1 cellular context compared by ENCODE assay signal in the genomic region with DNA sequence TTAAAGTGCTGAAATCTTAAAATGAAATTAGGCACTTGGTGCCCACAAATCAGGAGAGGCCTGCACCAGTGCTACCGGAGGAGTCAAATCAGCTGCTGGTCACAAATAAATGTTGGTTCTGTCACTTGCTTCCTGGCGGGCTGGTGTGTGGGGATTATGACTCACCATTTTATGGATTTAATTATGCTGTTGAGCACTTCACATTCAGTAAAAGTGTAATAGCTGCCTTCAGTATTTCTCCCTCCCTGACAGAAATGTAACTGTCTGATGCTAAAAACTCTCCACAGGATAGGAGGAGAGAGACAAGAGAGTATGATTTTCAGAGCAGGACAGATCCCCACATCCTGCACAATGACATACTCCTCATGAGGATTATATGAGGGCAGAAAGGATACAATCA.
TF ChIP-seq lines count a peak whose summit lies in the region.

No MANE protein-coding gene starts in this region.

TF ChIP-seq in GM23338, 12 proteins besides CTCF, POLR2A, EP300 and RAD21 (continued from another document):
- TF ChIP-seq, protein P1, sequence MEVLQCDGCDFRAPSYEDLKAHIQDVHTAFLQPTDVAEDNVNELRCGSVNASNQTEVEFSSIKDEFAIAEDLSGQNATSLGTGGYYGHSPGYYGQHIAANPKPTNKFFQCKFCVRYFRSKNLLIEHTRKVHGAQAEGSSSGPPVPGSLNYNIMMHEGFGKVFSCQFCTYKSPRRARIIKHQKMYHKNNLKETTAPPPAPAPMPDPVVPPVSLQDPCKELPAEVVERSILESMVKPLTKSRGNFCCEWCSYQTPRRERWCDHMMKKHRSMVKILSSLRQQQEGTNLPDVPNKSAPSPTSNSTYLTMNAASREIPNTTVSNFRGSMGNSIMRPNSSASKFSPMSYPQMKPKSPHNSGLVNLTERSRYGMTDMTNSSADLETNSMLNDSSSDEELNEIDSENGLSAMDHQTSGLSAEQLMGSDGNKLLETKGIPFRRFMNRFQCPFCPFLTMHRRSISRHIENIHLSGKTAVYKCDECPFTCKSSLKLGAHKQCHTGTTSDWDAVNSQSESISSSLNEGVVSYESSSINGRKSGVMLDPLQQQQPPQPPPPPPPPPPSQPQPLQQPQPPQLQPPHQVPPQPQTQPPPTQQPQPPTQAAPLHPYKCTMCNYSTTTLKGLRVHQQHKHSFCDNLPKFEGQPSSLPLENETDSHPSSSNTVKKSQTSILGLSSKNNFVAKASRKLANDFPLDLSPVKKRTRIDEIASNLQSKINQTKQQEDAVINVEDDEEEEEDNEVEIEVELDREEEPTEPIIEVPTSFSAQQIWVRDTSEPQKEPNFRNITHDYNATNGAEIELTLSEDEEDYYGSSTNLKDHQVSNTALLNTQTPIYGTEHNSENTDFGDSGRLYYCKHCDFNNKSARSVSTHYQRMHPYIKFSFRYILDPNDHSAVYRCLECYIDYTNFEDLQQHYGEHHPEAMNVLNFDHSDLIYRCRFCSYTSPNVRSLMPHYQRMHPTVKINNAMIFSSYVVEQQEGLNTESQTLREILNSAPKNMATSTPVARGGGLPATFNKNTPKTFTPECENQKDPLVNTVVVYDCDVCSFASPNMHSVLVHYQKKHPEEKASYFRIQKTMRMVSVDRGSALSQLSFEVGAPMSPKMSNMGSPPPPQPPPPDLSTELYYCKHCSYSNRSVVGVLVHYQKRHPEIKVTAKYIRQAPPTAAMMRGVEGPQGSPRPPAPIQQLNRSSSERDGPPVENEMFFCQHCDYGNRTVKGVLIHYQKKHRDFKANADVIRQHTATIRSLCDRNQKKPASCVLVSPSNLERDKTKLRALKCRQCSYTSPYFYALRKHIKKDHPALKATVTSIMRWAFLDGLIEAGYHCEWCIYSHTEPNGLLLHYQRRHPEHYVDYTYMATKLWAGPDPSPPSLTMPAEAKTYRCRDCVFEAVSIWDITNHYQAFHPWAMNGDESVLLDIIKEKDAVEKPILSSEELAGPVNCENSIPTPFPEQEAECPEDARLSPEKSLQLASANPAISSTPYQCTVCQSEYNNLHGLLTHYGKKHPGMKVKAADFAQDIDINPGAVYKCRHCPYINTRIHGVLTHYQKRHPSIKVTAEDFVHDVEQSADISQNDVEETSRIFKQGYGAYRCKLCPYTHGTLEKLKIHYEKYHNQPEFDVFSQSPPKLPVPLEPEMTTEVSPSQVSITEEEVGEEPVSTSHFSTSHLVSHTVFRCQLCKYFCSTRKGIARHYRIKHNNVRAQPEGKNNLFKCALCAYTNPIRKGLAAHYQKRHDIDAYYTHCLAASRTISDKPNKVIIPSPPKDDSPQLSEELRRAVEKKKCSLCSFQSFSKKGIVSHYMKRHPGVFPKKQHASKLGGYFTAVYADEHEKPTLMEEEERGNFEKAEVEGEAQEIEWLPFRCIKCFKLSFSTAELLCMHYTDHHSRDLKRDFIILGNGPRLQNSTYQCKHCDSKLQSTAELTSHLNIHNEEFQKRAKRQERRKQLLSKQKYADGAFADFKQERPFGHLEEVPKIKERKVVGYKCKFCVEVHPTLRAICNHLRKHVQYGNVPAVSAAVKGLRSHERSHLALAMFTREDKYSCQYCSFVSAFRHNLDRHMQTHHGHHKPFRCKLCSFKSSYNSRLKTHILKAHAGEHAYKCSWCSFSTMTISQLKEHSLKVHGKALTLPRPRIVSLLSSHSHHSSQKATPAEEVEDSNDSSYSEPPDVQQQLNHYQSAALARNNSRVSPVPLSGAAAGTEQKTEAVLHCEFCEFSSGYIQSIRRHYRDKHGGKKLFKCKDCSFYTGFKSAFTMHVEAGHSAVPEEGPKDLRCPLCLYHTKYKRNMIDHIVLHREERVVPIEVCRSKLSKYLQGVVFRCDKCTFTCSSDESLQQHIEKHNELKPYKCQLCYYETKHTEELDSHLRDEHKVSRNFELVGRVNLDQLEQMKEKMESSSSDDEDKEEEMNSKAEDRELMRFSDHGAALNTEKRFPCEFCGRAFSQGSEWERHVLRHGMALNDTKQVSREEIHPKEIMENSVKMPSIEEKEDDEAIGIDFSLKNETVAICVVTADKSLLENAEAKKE (CRISPR knock-in tag; IDR thresholded peaks at IDR 0.05): no peak
